Comparison of ENCODE assay signal across 1 cellular context in the genomic region with DNA sequence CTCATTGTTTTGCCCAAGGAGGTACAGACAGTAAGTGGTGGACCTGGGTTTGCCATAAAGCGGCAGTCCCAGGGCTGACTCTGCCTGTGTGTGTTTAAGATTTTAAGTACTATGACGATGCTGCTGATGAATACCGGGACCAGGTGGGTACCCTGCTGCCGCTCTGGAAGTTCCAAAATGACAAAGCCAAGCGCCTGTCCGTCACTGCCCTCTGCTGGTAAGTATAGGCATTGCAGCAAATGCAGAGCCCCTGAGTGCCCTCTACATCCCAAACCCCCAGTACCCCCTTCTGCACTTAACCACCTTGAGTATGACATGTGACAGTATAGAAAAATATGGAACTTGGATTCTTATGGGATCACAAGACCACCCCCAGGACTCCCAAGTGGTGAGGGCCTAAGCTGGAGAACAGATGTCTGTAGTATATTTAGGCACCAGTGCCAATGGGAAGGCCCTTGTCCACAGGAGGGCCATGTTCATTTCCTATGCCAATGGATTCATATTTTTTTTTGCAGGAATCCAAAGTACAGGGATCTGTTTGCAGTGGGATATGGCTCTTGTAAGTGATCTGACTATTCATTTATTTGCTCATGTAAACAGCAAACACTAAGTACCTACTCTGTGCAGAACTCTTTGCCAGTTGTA.
TF ChIP-seq lines count a peak whose summit lies in the region.

No MANE protein-coding gene starts in this region.

TF ChIP-seq in K562, 482 proteins besides CTCF, POLR2A, EP300 and RAD21:
- TF ChIP-seq SMC3 (conservative IDR thresholded peaks at IDR 0.05; ENCODE audit: insufficient read depth, low read depth, low read length) (peak; percentile 82), CBX1 (IDR thresholded peaks at IDR 0.05; ENCODE audit: low read depth) (no peak)
- TF ChIP-seq, protein P1, sequence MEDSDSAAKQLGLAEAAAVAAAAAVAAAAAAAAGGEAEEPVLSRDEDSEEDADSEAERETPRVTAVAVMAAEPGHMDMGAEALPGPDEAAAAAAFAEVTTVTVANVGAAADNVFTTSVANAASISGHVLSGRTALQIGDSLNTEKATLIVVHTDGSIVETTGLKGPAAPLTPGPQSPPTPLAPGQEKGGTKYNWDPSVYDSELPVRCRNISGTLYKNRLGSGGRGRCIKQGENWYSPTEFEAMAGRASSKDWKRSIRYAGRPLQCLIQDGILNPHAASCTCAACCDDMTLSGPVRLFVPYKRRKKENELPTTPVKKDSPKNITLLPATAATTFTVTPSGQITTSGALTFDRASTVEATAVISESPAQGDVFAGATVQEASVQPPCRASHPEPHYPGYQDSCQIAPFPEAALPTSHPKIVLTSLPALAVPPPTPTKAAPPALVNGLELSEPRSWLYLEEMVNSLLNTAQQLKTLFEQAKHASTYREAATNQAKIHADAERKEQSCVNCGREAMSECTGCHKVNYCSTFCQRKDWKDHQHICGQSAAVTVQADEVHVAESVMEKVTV (CRISPR knock-in tag; IDR thresholded peaks at IDR 0.05), result peak; percentile 41; the same call in 1 of the 2 replicates
